ENCODE assay signal across 8 cellular contexts in the genomic region with DNA sequence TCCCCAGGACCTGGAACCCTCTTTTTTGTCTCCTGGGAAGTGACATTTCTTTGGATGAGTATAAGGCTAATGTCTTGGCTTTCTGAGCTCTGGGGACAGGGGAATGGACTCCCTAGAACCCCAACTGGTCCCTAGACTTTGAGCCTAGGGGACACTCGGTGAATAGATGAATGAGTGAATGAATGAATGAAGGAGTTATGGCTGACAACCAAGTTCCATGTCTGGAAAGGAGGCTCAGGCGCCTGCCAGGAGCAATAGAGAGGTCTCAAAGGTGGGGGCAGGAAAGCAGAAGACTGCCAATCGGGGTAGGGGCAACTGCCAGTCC. TPM values are rescaled to one million over a fixed set of nuclear protein-coding genes. Genes with fewer than 3 reads are reported as not detected.
DNase-seq lines count a peak whose midpoint lies in the region; ATAC-seq and TF ChIP-seq lines count a peak whose summit lies in the region.

No MANE protein-coding gene starts in this region.

- H3K27me3 ChIP-seq in ACC112 (ENCODE audit: insufficient read depth, low read length), result peaks cover 7% of the 10 kb centered on the region; the same call in 1 of the 2 replicates

- ATAC-seq in naive B cell (ENCODE audit: low read depth in 2 of 2), result no peak
- ATAC-seq in GM18873 (IDR thresholded peaks at IDR 0.05; ENCODE audit: low FRiP score, unreplicated experiment), result no peak
- ATAC-seq in GM21529 (IDR thresholded peaks at IDR 0.05; ENCODE audit: unreplicated experiment), result no peak
- no peak for ATAC-seq in HG02970 (IDR thresholded peaks at IDR 0.05; ENCODE audit: low FRiP score, unreplicated experiment)

- peak overlapping the region in 2 of 3 donors; percentile 79 to 92 for H3K27ac Mint-ChIP-seq in IgD-negative memory B cell
- peak overlapping the region; percentile 78 to 96 (median 96) for H3K27ac Mint-ChIP-seq in naive B cell

- H3K27me3 Mint-ChIP-seq in IgD-negative memory B cell, result peaks cover 5% of the 10 kb centered on the region
- peaks cover 4 to 17% (median 7%) of the 10 kb centered on the region in 3 donors for H3K27me3 Mint-ChIP-seq in naive B cell

- no peaks in the 10 kb centered on the region for H3K36me3 Mint-ChIP-seq in IgD-negative memory B cell
- no peaks in the 10 kb centered on the region for H3K36me3 Mint-ChIP-seq in naive B cell

- DNase-seq in choroid plexus epithelial cell (ENCODE audit: low read depth) (no peak), naive B cell (no peak), kidney glomerular epithelial cell (lab: John Stamatoyannopoulos, UW) (no peak)

- H3K27ac ChIP-seq in ACC112 (ENCODE audit: low read depth, low read length), result no peak overlapping the region

- no peak for TF ChIP-seq CTCF in choroid plexus epithelial cell (conservative IDR thresholded peaks at IDR 0.05; ENCODE audit: low read depth, low read length)

- H3K4me1 Mint-ChIP-seq in IgD-negative memory B cell (peaks cover 13 to 44% (median 33%) of the 10 kb centered on the region in 3 donors), naive B cell (peaks cover 39 to 57% (median 49%) of the 10 kb centered on the region in 3 donors)

- H3K36me3 ChIP-seq in ACC112 (ENCODE audit: insufficient read depth, low read length), result no peaks in the 10 kb centered on the region

- peaks cover 14% of the 10 kb centered on the region for H3K79me2 ChIP-seq in ACC112 (ENCODE audit: control insufficient read depth, insufficient read depth, low read length, unreplicated experiment)

- H3K4me1 ChIP-seq in ACC112 (ENCODE audit: control insufficient read depth, insufficient read depth, low read length, unreplicated experiment), result peaks cover 23% of the 10 kb centered on the region

- H2AFZ ChIP-seq in ACC112 (ENCODE audit: low read length, unreplicated experiment), result no peak overlapping the region

- H3K9me3 Mint-ChIP-seq in IgD-negative memory B cell (no peaks in the 10 kb centered on the region), naive B cell (no peaks in the 10 kb centered on the region)

- H3K4me3 ChIP-seq in ACC112 (ENCODE audit: low read depth, low read length) (peak overlapping the region; percentile 98), choroid plexus epithelial cell (ENCODE audit: low read depth, low read length) (peak overlapping the region; percentile 87)

- H3K4me3 Mint-ChIP-seq in IgD-negative memory B cell (peak overlapping the region; percentile 86 to 95 (median 92)), naive B cell (peak overlapping the region; percentile 85 to 95 (median 92))

RNA-seq across cellular contexts. Expression of a gene that starts 0.7 kb away (rescaled TPM):
- polyA plus RNA-seq in IgD-negative memory B cell (69.2 TPM), naive B cell (ENCODE audit: low read depth in 6 of 6) (10 to 100 TPM; 22.2 to 53.0 (median 31.6) TPM)

RNA-seq across cellular contexts. Expression of a gene that starts 30.1 kb away (rescaled TPM):
- 17.4 TPM for polyA plus RNA-seq in IgD-negative memory B cell
- 10 to 100 TPM; 16.9 to 26.7 (median 22.5) TPM for polyA plus RNA-seq in naive B cell (ENCODE audit: low read depth in 6 of 6)
